In genomic region chr10:83078645-83079044, GRCh38 we compare ENCODE assay signal across 25 cellular contexts.
"Had no signal": no experiment of that assay in that cellular context is flagged by ENCODE, and none has a peak within 500 bp of the region (broad histone marks: within the 10 kb centered on the region; RNA-seq: fewer than 3 reads in every experiment).

No MANE protein-coding gene starts in this region.

- H3K9me3 ChIP-seq: tibial artery had no signal

- H3K27ac Mint-ChIP-seq: activated CD4-positive, alpha-beta T cell treated with anti-CD3 and anti-CD28 coated beads, Interleukin-2, amount 10 ng/mL, durations not matched to agents 7 days and 5 days; activated CD8-positive, alpha-beta T cell treated with anti-CD3 and anti-CD28 coated beads for 36 hours; activated naive CD8-positive, alpha-beta T cell treated with anti-CD3 and anti-CD28 coated beads, Interleukin-2, amount 50 U/mL, for 24 hours; activated T-helper 1 cell treated with anti-CD3 and anti-CD28 coated beads, Interleukin-12 subunit alpha, Interleukin-12 subunit beta, Interleukin-2, Interleukin-4 antibody, amounts not matched to agents 30 ng/mL and 10 ng/mL and 1 ng/mL, durations not matched to agents 14 hours and 24 hours and 36 hours; nephron progenitor cell; stimulated activated effector memory CD8-positive, alpha-beta T cell treated with anti-CD3 and anti-CD28 coated beads, Interleukin-12 subunit alpha, Interleukin-12 subunit beta, amount 100 ng/mL, for 72 hours; stimulated activated naive CD8-positive, alpha-beta T cell treated with anti-CD3 and anti-CD28 coated beads, Interleukin-15, amount 100 ng/mL, for 72 hours had no signal

- H2AFZ ChIP-seq: hepatocyte had no signal

- H3K4me1 ChIP-seq: tibial artery had no signal

- H3K36me3 Mint-ChIP-seq: stimulated activated effector memory CD8-positive, alpha-beta T cell treated with anti-CD3 and anti-CD28 coated beads, Interleukin-12 subunit alpha, Interleukin-12 subunit beta, amount 100 ng/mL, for 72 hours had no signal

- H3K4me3 ChIP-seq: cardiac muscle cell, hepatocyte, mucosa of descending colon, tibial artery had no signal

- H3K27ac ChIP-seq: cardiac muscle cell, hepatocyte, tibial artery, VCaP had no signal

- ATAC-seq: activated CD8-positive, alpha-beta T cell treated with anti-CD3 and anti-CD28 coated beads for 36 hours; activated naive CD8-positive, alpha-beta T cell treated with anti-CD3 and anti-CD28 coated beads, Interleukin-2, amount 50 U/mL, for 24 hours; esophagus mucosa; left cardiac atrium; mucosa of descending colon; sciatic nerve; stimulated activated effector memory CD8-positive, alpha-beta T cell treated with anti-CD3 and anti-CD28 coated beads, Interleukin-12 subunit alpha, Interleukin-12 subunit beta, amount 100 ng/mL, for 72 hours; stimulated activated naive CD8-positive, alpha-beta T cell treated with anti-CD3 and anti-CD28 coated beads, Interleukin-15, amount 100 ng/mL, for 72 hours had no signal

- H3K27me3 Mint-ChIP-seq: activated CD4-positive, alpha-beta T cell treated with anti-CD3 and anti-CD28 coated beads, Interleukin-2, amount 10 ng/mL, durations not matched to agents 7 days and 5 days; activated CD8-positive, alpha-beta T cell treated with anti-CD3 and anti-CD28 coated beads for 36 hours; activated naive CD8-positive, alpha-beta T cell treated with anti-CD3 and anti-CD28 coated beads, Interleukin-2, amount 50 U/mL, for 24 hours; stimulated activated naive CD8-positive, alpha-beta T cell treated with anti-CD3 and anti-CD28 coated beads, Interleukin-15, amount 100 ng/mL, for 72 hours had no signal

- H3K79me2 ChIP-seq: hepatocyte had no signal

- H3K4me3 Mint-ChIP-seq: activated CD4-positive, alpha-beta T cell treated with anti-CD3 and anti-CD28 coated beads, Interleukin-2, amount 10 ng/mL, durations not matched to agents 7 days and 5 days; activated CD8-positive, alpha-beta T cell treated with anti-CD3 and anti-CD28 coated beads for 36 hours; activated naive CD8-positive, alpha-beta T cell treated with anti-CD3 and anti-CD28 coated beads, Interleukin-2, amount 50 U/mL, for 24 hours; activated T-helper 1 cell treated with anti-CD3 and anti-CD28 coated beads, Interleukin-12 subunit alpha, Interleukin-12 subunit beta, Interleukin-2, Interleukin-4 antibody, amounts not matched to agents 30 ng/mL and 10 ng/mL and 1 ng/mL, durations not matched to agents 14 hours and 24 hours and 36 hours; nephron progenitor cell; stimulated activated effector memory CD8-positive, alpha-beta T cell treated with anti-CD3 and anti-CD28 coated beads, Interleukin-12 subunit alpha, Interleukin-12 subunit beta, amount 100 ng/mL, for 72 hours; stimulated activated naive CD8-positive, alpha-beta T cell treated with anti-CD3 and anti-CD28 coated beads, Interleukin-15, amount 100 ng/mL, for 72 hours had no signal

- DNase-seq: activated CD4-positive, alpha-beta T cell treated with anti-CD3 and anti-CD28 coated beads, Interleukin-2, amount 10 ng/mL, durations not matched to agents 7 days and 5 days; activated CD4-positive, CD25-positive, alpha-beta regulatory T cell treated with anti-CD3 and anti-CD28 coated beads, Interleukin-2, amount 50 U/mL, for 72 hours; activated CD8-positive, alpha-beta T cell treated with anti-CD3 and anti-CD28 coated beads for 36 hours; activated gamma-delta T cell; activated naive CD4-positive, alpha-beta T cell treated with anti-CD3 and anti-CD28 coated beads, Interleukin-2, amount 50 U/mL, for 16 hours; activated naive CD8-positive, alpha-beta T cell treated with anti-CD3 and anti-CD28 coated beads, Interleukin-2, amount 50 U/mL, for 24 hours; effector CD4-positive, alpha-beta T cell; foreskin melanocyte; glutamatergic neuron; islet precursor cell; left cardiac atrium; mesenchymal stem cell; mucosa of descending colon; nephron progenitor cell; small intestine; stimulated activated CD4-positive, alpha-beta T cell treated with anti-CD3 and anti-CD28 coated beads, Interleukin-2, amount 100 ng/mL, for 24 hours; stimulated activated naive CD8-positive, alpha-beta T cell treated with anti-CD3 and anti-CD28 coated beads, Interleukin-15, amount 100 ng/mL, for 72 hours; tibial artery had no signal

- H3K4me2 ChIP-seq: hepatocyte had no signal

- H3K36me3 ChIP-seq: cardiac muscle cell, tibial artery had no signal

- H3K27me3 ChIP-seq: cardiac muscle cell, hepatocyte, tibial artery had no signal

- H3K4me1 Mint-ChIP-seq: activated CD4-positive, alpha-beta T cell treated with anti-CD3 and anti-CD28 coated beads, Interleukin-2, amount 10 ng/mL, durations not matched to agents 7 days and 5 days; activated naive CD8-positive, alpha-beta T cell treated with anti-CD3 and anti-CD28 coated beads, Interleukin-2, amount 50 U/mL, for 24 hours; nephron progenitor cell; stimulated activated effector memory CD8-positive, alpha-beta T cell treated with anti-CD3 and anti-CD28 coated beads, Interleukin-12 subunit alpha, Interleukin-12 subunit beta, amount 100 ng/mL, for 72 hours; stimulated activated naive CD8-positive, alpha-beta T cell treated with anti-CD3 and anti-CD28 coated beads, Interleukin-15, amount 100 ng/mL, for 72 hours had no signal
